In the genomic region with DNA sequence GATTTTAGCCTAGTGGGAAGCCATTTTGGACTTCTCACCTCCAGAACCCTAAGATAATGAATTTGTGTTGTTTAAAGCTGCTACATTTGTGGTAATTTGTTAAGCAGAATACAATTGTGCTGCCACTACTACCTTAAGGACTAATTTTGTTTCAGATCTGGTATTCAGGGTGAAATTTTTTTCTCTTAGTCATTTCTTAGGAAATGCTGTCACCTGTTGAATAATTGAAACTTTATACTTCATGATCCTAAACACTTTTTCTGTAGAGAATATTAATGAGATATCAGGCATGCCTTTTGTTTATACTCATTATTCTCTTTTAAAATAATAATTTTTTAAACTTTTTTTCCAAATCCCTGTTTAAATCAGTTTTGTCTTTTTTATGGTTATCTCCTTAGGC, we compare ENCODE assay signal across 13 cellular contexts.
"Had no signal": no experiment of that assay in that cellular context is flagged by ENCODE, and none has a peak within 500 bp of the region (broad histone marks: within the 10 kb centered on the region; RNA-seq: fewer than 3 reads in every experiment).

No MANE protein-coding gene starts in this region.

- H3K4me1 Mint-ChIP-seq: activated CD4-positive, alpha-beta T cell treated with anti-CD3 and anti-CD28 coated beads, Interleukin-2, amount 10 ng/mL, durations not matched to agents 24 days and 14 days; activated naive CD8-positive, alpha-beta T cell treated with anti-CD3 and anti-CD28 coated beads for 36 hours had no signal

- H3K36me3 ChIP-seq: esophagus squamous epithelium, prostate gland, thoracic aorta had no signal

- H3K27me3 ChIP-seq: esophagus squamous epithelium had no signal

- DNase-seq: activated CD4-positive, alpha-beta T cell treated with anti-CD3 and anti-CD28 coated beads, Interleukin-2, amount 10 ng/mL, durations not matched to agents 24 days and 14 days; activated CD4-positive, CD25-positive, alpha-beta regulatory T cell; activated CD8-positive, alpha-beta memory T cell treated with anti-CD3 and anti-CD28 coated beads, Interleukin-2, amount 50 U/mL, for 48 hours; activated naive CD8-positive, alpha-beta T cell treated with anti-CD3 and anti-CD28 coated beads for 36 hours; activated T-cell treated with anti-CD3 and anti-CD28 coated beads, Interleukin-2, amount 50 U/mL, for 72 hours; esophagus squamous epithelium; kidney glomerular epithelial cell; stimulated activated CD4-positive, alpha-beta T cell treated with anti-CD3 and anti-CD28 coated beads, Interleukin-1b, Interleukin-23, amount 100 ng/mL, for 48 hours; SW 1271 had no signal

- H3K36me3 Mint-ChIP-seq: activated naive CD8-positive, alpha-beta T cell treated with anti-CD3 and anti-CD28 coated beads for 36 hours; mesothelial cell of epicardium had no signal

- H3K4me3 Mint-ChIP-seq: activated CD4-positive, alpha-beta T cell treated with anti-CD3 and anti-CD28 coated beads, Interleukin-2, amount 10 ng/mL, durations not matched to agents 24 days and 14 days; activated naive CD8-positive, alpha-beta T cell treated with anti-CD3 and anti-CD28 coated beads for 36 hours; activated T-cell treated with anti-CD3 and anti-CD28 coated beads, Interleukin-2, amount 50 U/mL, for 72 hours; mesothelial cell of epicardium had no signal

- H3K9me3 Mint-ChIP-seq: activated CD4-positive, alpha-beta T cell treated with anti-CD3 and anti-CD28 coated beads, Interleukin-2, amount 10 ng/mL, durations not matched to agents 24 days and 14 days; activated naive CD8-positive, alpha-beta T cell treated with anti-CD3 and anti-CD28 coated beads for 36 hours had no signal

- H3K4me3 ChIP-seq: esophagus squamous epithelium, prostate gland, thoracic aorta had no signal

- H3K27ac ChIP-seq: esophagus squamous epithelium, prostate gland, thoracic aorta had no signal

- H3K4me1 ChIP-seq: esophagus squamous epithelium, prostate gland had no signal

- H3K27ac Mint-ChIP-seq: activated CD4-positive, alpha-beta T cell treated with anti-CD3 and anti-CD28 coated beads, Interleukin-2, amount 10 ng/mL, durations not matched to agents 24 days and 14 days; activated naive CD8-positive, alpha-beta T cell treated with anti-CD3 and anti-CD28 coated beads for 36 hours; activated T-cell treated with anti-CD3 and anti-CD28 coated beads, Interleukin-2, amount 50 U/mL, for 72 hours had no signal

- ATAC-seq: activated T-cell treated with anti-CD3 and anti-CD28 coated beads, Interleukin-2, amount 50 U/mL, for 72 hours; sciatic nerve had no signal

- H3K27me3 Mint-ChIP-seq: activated CD4-positive, alpha-beta T cell treated with anti-CD3 and anti-CD28 coated beads, Interleukin-2, amount 10 ng/mL, durations not matched to agents 24 days and 14 days had no signal

- H3K9me3 ChIP-seq: esophagus squamous epithelium, prostate gland, thoracic aorta had no signal
